ENCODE assay signal across 9 cellular contexts in the genomic region with DNA sequence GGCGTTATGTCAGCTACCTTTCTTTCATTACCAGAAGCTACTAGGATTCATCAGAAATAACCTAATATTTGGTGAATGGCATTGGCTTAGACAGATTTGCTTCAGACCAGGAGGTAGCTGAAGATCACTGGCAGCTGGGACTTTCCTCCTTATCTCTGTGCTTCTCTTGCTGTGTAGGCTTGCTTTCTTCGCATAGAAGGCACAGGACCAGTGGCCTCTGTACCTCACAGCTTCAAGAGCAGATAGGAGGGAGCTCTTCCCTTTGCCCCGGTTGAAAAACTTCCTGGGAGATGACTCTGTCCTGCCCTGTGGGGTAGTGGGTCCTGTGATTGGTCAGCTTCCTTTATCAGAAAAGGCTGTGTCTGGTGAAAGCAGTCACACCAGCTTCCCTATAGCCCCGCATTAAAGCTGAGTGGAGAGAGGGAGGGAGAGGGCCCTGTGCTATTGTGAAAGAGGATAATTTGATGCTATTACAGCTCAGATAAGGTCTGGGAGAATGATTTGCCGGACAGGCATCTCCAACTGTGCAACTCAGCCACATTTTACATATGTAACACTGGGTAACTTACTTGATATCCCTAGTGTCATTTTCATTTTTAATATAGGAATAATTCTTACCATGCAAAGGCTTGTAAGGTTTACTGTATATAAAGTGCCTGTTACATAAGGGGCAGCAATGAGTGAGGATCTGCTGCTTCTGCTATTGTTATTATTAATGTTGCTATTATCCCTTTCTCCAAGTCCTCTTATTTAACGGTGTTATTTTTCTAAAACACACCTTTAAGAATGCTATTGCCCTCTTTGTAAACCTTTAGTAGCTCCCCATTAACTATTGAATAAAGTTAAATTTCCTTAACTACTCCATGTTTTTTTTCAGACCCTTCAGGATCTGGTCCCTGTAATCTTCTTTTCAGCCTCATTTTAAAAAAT. TPM values are rescaled to one million over a fixed set of nuclear protein-coding genes. Genes with fewer than 3 reads are reported as not detected.
A peak's percentile ranks its signal among the peaks of the same experiment; 100 is the strongest.
DNase-seq lines count a peak whose midpoint lies in the region; ATAC-seq and TF ChIP-seq lines count a peak whose summit lies in the region.
"Had no signal": no experiment of that assay in that cellular context is flagged by ENCODE, and none has a peak within 500 bp of the region (broad histone marks: within the 10 kb centered on the region; RNA-seq: fewer than 3 reads in every experiment).

No MANE protein-coding gene starts in this region.

- ATAC-seq in GM21528 (IDR thresholded peaks at IDR 0.05; ENCODE audit: low FRiP score, unreplicated experiment): no peak
- ATAC-seq in HG02623 (IDR thresholded peaks at IDR 0.05; ENCODE audit: unreplicated experiment): no peak
- ATAC-seq in GM21423 (IDR thresholded peaks at IDR 0.05; ENCODE audit: unreplicated experiment): no peak

- H3K4me3 ChIP-seq in neural cell (ENCODE audit: low read length): peak overlapping the region; percentile 45

- H3K4me2 ChIP-seq in neural cell (ENCODE audit: low read length): peak overlapping the region; percentile 34

- no peak overlapping the region for H2AFZ ChIP-seq in neural cell (ENCODE audit: low read depth, low read length)

- H3F3A ChIP-seq in neural cell (ENCODE audit: insufficient read depth, low read length, poor library complexity, severe bottlenecking): no peaks in the 10 kb centered on the region

- peak; percentile 8 for TF ChIP-seq EP300 in neural cell (conservative IDR thresholded peaks at IDR 0.05; ENCODE audit: poor library complexity, severe bottlenecking)

- H3K9ac ChIP-seq in neural cell (ENCODE audit: low read length): peak overlapping the region; percentile 38

- peak overlapping the region; percentile 57 for H3K27ac ChIP-seq in neural cell (ENCODE audit: low read length)

- no peaks in the 10 kb centered on the region for H3K9me2 ChIP-seq in neural cell (ENCODE audit: insufficient read depth, low read length)

- no peaks in the 10 kb centered on the region for H3K9me3 ChIP-seq in neural cell (ENCODE audit: low read length)

- H3K27me3 ChIP-seq in neural cell (ENCODE audit: insufficient read depth, low read depth, low read length): no peaks in the 10 kb centered on the region

- DNase-seq in CD1c-positive myeloid dendritic cell (ENCODE audit: extremely low spot score) (peak; percentile 36), NCI-H2196 (lab: John Stamatoyannopoulos, UW; ENCODE audit: unreplicated experiment) (peak; percentile 41), dedifferentiated amniotic fluid mesenchymal stem cell (ENCODE audit: extremely low spot score) (peak; percentile 75), NCI-H526 treated with DMSO at 0.1 percent for 48 hours (lab: John Stamatoyannopoulos, UW) (no peak)
- DNase-seq: T-helper 1 cell had no signal

- no peak for TF ChIP-seq RAD21 in neural cell (conservative IDR thresholded peaks at IDR 0.05)

- no peak for TF ChIP-seq CTCF in neural cell (IDR thresholded peaks at IDR 0.05; ENCODE audit: poor library complexity, severe bottlenecking)

- no peaks in the 10 kb centered on the region for H3K36me3 ChIP-seq in neural cell (ENCODE audit: insufficient read depth, low read length)

- H3K79me2 ChIP-seq in neural cell (replicated peaks; ENCODE audit: insufficient read depth, low read length): peaks cover 9% of the 10 kb centered on the region

- no peaks in the 10 kb centered on the region for H4K20me1 ChIP-seq in neural cell (ENCODE audit: insufficient read depth)

TF ChIP-seq in neural cell, 6 proteins besides CTCF, POLR2A, EP300 and RAD21:
- TF ChIP-seq TAF1 (IDR thresholded peaks at IDR 0.05; ENCODE audit: low read depth) (no peak), POLR2AphosphoS5 (IDR thresholded peaks at IDR 0.05) (peak; percentile 31), REST (IDR thresholded peaks at IDR 0.05; ENCODE audit: borderline replicate concordance) (no peak)

RNA-seq across cellular contexts. Expression of gene OSBPL9, which starts 31.6 kb away (rescaled TPM):
- 101 and 117 TPM in 2 replicates for polyA plus RNA-seq in neural cell
- 120 and 123 TPM in 2 replicates for polyA minus RNA-seq in neural cell
